ENCODE assay signal across 1 cellular context in the genomic region with DNA sequence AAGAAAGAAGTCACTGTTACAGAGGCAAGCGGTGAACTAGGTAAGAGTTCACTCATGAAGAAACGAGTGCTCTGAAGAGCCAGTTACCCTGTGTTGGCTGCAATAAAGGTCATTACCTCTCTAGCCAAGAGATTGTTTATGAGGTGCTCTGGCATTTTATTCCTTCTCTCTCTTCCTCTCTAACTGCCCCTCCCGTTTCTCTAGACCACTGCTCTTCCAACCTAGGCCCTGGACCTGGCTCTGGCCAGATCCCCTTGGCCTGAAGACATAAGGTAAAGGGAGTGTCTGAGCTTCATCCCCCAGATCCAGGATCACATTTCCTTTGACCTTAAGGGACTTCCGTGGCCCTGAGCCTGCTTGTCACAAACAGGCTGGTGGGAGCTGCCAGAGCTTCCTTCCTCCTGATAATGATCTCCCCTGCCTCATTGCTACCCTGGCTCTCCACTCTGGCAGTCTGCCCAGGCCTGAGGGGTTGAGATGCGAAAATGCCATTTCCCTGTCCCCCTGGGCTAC.
TF ChIP-seq lines count a peak whose summit lies in the region.

No MANE protein-coding gene starts in this region.

TF ChIP-seq in HepG2, 621 proteins besides CTCF, POLR2A, EP300 and RAD21 (continued from another document and continues in another):
- TF ChIP-seq ARNTL (CRISPR knock-in tag; IDR thresholded peaks at IDR 0.05) (no peak), REL (CRISPR knock-in tag; conservative IDR thresholded peaks at IDR 0.05) (no peak), NFATC3 (CRISPR knock-in tag; IDR thresholded peaks at IDR 0.05) (no peak), ZFP36L1 (CRISPR knock-in tag; IDR thresholded peaks at IDR 0.05) (no peak; the same call in 1 of the 2 replicates), ZIK1 (CRISPR knock-in tag; IDR thresholded peaks at IDR 0.05; ENCODE audit: borderline replicate concordance, low read depth) (no peak), GABPB1 (CRISPR knock-in tag; IDR thresholded peaks at IDR 0.05) (no peak), ZZZ3 (CRISPR knock-in tag; IDR thresholded peaks at IDR 0.05; ENCODE audit: borderline replicate concordance) (no peak), ZFP36 (IDR thresholded peaks at IDR 0.05; ENCODE audit: borderline replicate concordance, low read depth, low read length, partially characterized antibody) (no peak), ZNF879 (CRISPR knock-in tag; IDR thresholded peaks at IDR 0.05) (no peak), CERS6 (CRISPR knock-in tag; IDR thresholded peaks at IDR 0.05) (no peak), ZNF703 (CRISPR knock-in tag; IDR thresholded peaks at IDR 0.05; ENCODE audit: borderline replicate concordance) (no peak), SPEN (CRISPR knock-in tag; IDR thresholded peaks at IDR 0.05; ENCODE audit: low read depth) (peak; percentile 80), CREM (IDR thresholded peaks at IDR 0.05) (no peak), CREM (CRISPR knock-in tag; IDR thresholded peaks at IDR 0.05) (no peak), ATF7-NPFF (CRISPR knock-in tag; IDR thresholded peaks at IDR 0.05; ENCODE audit: low read depth) (no peak), ZNF274 (CRISPR knock-in tag; IDR thresholded peaks at IDR 0.05) (no peak), MTA3 (CRISPR knock-in tag; IDR thresholded peaks at IDR 0.05) (no peak), ZNF468 (CRISPR knock-in tag; IDR thresholded peaks at IDR 0.05) (no peak), MTA1 (CRISPR knock-in tag; IDR thresholded peaks at IDR 0.05; ENCODE audit: borderline replicate concordance) (no peak), SRF (IDR thresholded peaks at IDR 0.05; ENCODE audit: low read depth, low read length) (no peak), HDAC1 (CRISPR knock-in tag; IDR thresholded peaks at IDR 0.05) (peak; percentile 59; the same call in 1 of the 2 replicates), ZNF160 (CRISPR knock-in tag; IDR thresholded peaks at IDR 0.05) (0 out of 2 replicates have a peak, but pooled peaks have one; percentile 39), LCORL (IDR thresholded peaks at IDR 0.05) (no peak), LCORL (CRISPR knock-in tag; IDR thresholded peaks at IDR 0.05) (no peak), AHDC1 (CRISPR knock-in tag; IDR thresholded peaks at IDR 0.05; ENCODE audit: borderline replicate concordance) (peak; percentile 61; the same call in 1 of the 2 replicates), TAF15 (IDR thresholded peaks at IDR 0.05; ENCODE audit: low read depth, low read length, poor library complexity, severe bottlenecking) (no peak)
- TF ChIP-seq, protein P1, sequence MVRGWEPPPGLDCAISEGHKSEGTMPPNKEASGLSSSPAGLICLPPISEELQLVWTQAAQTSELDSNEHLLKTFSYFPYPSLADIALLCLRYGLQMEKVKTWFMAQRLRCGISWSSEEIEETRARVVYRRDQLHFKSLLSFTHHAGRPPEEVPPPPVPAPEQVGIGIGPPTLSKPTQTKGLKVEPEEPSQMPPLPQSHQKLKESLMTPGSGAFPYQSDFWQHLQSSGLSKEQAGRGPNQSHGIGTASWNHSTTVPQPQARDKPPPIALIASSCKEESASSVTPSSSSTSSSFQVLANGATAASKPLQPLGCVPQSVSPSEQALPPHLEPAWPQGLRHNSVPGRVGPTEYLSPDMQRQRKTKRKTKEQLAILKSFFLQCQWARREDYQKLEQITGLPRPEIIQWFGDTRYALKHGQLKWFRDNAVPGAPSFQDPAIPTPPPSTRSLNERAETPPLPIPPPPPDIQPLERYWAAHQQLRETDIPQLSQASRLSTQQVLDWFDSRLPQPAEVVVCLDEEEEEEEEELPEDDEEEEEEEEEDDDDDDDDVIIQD (CRISPR knock-in tag; IDR thresholded peaks at IDR 0.05; ENCODE audit: low read depth) = peak; percentile 85; the same call in 1 of the 2 replicates
- TF ChIP-seq, protein P2, sequence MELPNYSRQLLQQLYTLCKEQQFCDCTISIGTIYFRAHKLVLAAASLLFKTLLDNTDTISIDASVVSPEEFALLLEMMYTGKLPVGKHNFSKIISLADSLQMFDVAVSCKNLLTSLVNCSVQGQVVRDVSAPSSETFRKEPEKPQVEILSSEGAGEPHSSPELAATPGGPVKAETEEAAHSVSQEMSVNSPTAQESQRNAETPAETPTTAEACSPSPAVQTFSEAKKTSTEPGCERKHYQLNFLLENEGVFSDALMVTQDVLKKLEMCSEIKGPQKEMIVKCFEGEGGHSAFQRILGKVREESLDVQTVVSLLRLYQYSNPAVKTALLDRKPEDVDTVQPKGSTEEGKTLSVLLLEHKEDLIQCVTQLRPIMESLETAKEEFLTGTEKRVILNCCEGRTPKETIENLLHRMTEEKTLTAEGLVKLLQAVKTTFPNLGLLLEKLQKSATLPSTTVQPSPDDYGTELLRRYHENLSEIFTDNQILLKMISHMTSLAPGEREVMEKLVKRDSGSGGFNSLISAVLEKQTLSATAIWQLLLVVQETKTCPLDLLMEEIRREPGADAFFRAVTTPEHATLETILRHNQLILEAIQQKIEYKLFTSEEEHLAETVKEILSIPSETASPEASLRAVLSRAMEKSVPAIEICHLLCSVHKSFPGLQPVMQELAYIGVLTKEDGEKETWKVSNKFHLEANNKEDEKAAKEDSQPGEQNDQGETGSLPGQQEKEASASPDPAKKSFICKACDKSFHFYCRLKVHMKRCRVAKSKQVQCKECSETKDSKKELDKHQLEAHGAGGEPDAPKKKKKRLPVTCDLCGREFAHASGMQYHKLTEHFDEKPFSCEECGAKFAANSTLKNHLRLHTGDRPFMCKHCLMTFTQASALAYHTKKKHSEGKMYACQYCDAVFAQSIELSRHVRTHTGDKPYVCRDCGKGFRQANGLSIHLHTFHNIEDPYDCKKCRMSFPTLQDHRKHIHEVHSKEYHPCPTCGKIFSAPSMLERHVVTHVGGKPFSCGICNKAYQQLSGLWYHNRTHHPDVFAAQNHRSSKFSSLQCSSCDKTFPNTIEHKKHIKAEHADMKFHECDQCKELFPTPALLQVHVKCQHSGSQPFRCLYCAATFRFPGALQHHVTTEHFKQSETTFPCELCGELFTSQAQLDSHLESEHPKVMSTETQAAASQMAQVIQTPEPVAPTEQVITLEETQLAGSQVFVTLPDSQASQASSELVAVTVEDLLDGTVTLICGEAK (IDR thresholded peaks at IDR 0.05) = no peak
- TF ChIP-seq, protein P2 (CRISPR knock-in tag; IDR thresholded peaks at IDR 0.05) = peak; percentile 54; the same call in 1 of the 2 replicates
- TF ChIP-seq, protein P3, sequence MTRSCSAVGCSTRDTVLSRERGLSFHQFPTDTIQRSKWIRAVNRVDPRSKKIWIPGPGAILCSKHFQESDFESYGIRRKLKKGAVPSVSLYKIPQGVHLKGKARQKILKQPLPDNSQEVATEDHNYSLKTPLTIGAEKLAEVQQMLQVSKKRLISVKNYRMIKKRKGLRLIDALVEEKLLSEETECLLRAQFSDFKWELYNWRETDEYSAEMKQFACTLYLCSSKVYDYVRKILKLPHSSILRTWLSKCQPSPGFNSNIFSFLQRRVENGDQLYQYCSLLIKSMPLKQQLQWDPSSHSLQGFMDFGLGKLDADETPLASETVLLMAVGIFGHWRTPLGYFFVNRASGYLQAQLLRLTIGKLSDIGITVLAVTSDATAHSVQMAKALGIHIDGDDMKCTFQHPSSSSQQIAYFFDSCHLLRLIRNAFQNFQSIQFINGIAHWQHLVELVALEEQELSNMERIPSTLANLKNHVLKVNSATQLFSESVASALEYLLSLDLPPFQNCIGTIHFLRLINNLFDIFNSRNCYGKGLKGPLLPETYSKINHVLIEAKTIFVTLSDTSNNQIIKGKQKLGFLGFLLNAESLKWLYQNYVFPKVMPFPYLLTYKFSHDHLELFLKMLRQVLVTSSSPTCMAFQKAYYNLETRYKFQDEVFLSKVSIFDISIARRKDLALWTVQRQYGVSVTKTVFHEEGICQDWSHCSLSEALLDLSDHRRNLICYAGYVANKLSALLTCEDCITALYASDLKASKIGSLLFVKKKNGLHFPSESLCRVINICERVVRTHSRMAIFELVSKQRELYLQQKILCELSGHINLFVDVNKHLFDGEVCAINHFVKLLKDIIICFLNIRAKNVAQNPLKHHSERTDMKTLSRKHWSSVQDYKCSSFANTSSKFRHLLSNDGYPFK (CRISPR knock-in tag; IDR thresholded peaks at IDR 0.05; ENCODE audit: borderline replicate concordance) = 0 out of 2 replicates have a peak, but pooled peaks have one; percentile 15
